ENCODE assay signal across 20 cellular contexts in genomic region chr4:118759481-118759880, GRCh38.
A peak's percentile ranks its signal among the peaks of the same experiment; 100 is the strongest.
DNase-seq lines count a peak whose midpoint lies in the region; ATAC-seq and TF ChIP-seq lines count a peak whose summit lies in the region.
"Had no signal": no experiment of that assay in that cellular context is flagged by ENCODE, and none has a peak within 500 bp of the region (broad histone marks: within the 10 kb centered on the region; RNA-seq: fewer than 3 reads in every experiment).

No MANE protein-coding gene starts in this region.

- H3K4ac ChIP-seq in H9 (ENCODE audit: low read depth, low read length) (no peak overlapping the region), mesenchymal stem cell (ENCODE audit: low read depth in 1 of 2, low read length in 2 of 2) (no peak overlapping the region)

- H3K23me2 ChIP-seq in H9 (ENCODE audit: insufficient read length, low read depth, low read length, poor library complexity, severe bottlenecking), result no peaks in the 10 kb centered on the region

- peaks cover 5 to 20% (median 6%) of the 10 kb centered on the region in 3 experiments; a peak in 6 of 7 replicates for H3K36me3 Mint-ChIP-seq in H9 (ENCODE audit: insufficient read depth in 1 of 3, low read depth in 3 of 3)

- no peak for DNase-seq in H9
- peak; percentile 39 for DNase-seq in OCI-LY7 (ENCODE audit: low spot score)
- no peak for DNase-seq in mesenchymal stem cell
- DNase-seq in RWPE1 (ENCODE audit: low spot score), result no peak
- no peak for DNase-seq in iPS-NIHi11 (ENCODE audit: low spot score)
- no peak for DNase-seq in activated T-cell treated with anti-CD3 and anti-CD28 coated beads, Interleukin-2, amount 50 U/mL, for 1 hour
- DNase-seq: activated CD4-positive, alpha-beta T cell treated with anti-CD3 and anti-CD28 coated beads, Interleukin-2, amount 10 ng/mL, durations not matched to agents 7 days and 5 days; activated naive CD4-positive, alpha-beta T cell treated with anti-CD3 and anti-CD28 coated beads, Interleukin-2, amount 10 ng/mL, durations not matched to agents 7 days and 5 days; brain microvascular endothelial cell; DMS53; effector CD4-positive, alpha-beta T cell; left lung; NCI-H2081 treated with DMSO at 0.1 percent for 48 hours; NCI-H524; PC-3; stimulated activated CD4-positive, alpha-beta T cell treated with anti-CD3 and anti-CD28 coated beads, Interleukin-1b, Interleukin-23, amount 100 ng/mL, for 48 hours had no signal

- no peak overlapping the region for H3K4me2 ChIP-seq in H9 (ENCODE audit: insufficient read depth, insufficient read length, low read length)
- peak overlapping the region; percentile 97 for H3K4me2 ChIP-seq in OCI-LY7 (ENCODE audit: low read length)
- H3K4me2 ChIP-seq in mesenchymal stem cell (ENCODE audit: low read length, poor library complexity, severe bottlenecking), result no peak overlapping the region

- intact Hi-C loops in OCI-LY7 (cut with micrococcal nuclease; ENCODE audit: unreplicated experiment), result no loop called here

- H2BK5ac ChIP-seq in H9 (ENCODE audit: insufficient read length, low read length) (no peak overlapping the region), mesenchymal stem cell (ENCODE audit: low read depth, low read length, poor library complexity, severe bottlenecking) (no peak overlapping the region)

- H3K27me3 ChIP-seq in H9 (ENCODE audit: insufficient read depth, low read length), result no peaks in the 10 kb centered on the region
- no peaks in the 10 kb centered on the region for H3K27me3 ChIP-seq in mesenchymal stem cell (ENCODE audit: control insufficient read depth in 1 of 2, insufficient read depth in 1 of 2, low read length in 2 of 2)
- H3K27me3 ChIP-seq in stomach smooth muscle (ENCODE audit: control insufficient read depth in 1 of 2, insufficient read depth in 2 of 2, low read length in 2 of 2), result no peaks in the 10 kb centered on the region
- H3K27me3 ChIP-seq: brain microvascular endothelial cell, left lung, tibial nerve had no signal

- no peaks in the 10 kb centered on the region for H3K9me3 Mint-ChIP-seq in H9
- H3K9me3 Mint-ChIP-seq: activated CD4-positive, alpha-beta T cell treated with anti-CD3 and anti-CD28 coated beads, Interleukin-2, amount 10 ng/mL, durations not matched to agents 7 days and 5 days; activated naive CD4-positive, alpha-beta T cell treated with anti-CD3 and anti-CD28 coated beads, Interleukin-2, amount 10 ng/mL, durations not matched to agents 7 days and 5 days had no signal

- H3K4me1 ChIP-seq in H9 (ENCODE audit: insufficient read depth, low read length) (no peaks in the 10 kb centered on the region), OCI-LY7 (ENCODE audit: insufficient read depth, low read length, poor library complexity, severe bottlenecking) (peaks cover 79% of the 10 kb centered on the region), mesenchymal stem cell (ENCODE audit: control insufficient read depth, insufficient read depth, low read depth, low read length) (no peaks in the 10 kb centered on the region), stomach smooth muscle (ENCODE audit: control insufficient read depth, insufficient read depth, low read length) (peaks cover 21% of the 10 kb centered on the region)

- H3K18ac ChIP-seq in H9 (ENCODE audit: insufficient read length, low read depth, low read length) (no peak overlapping the region), mesenchymal stem cell (ENCODE audit: low read depth in 1 of 2, low read length in 2 of 2) (no peak overlapping the region)

- peak overlapping the region in 2 of 3 experiments; percentile 2 to 53; a peak in 3 of 7 replicates for H3K27ac Mint-ChIP-seq in H9
- H3K27ac Mint-ChIP-seq: activated CD4-positive, alpha-beta T cell treated with anti-CD3 and anti-CD28 coated beads, Interleukin-2, amount 10 ng/mL, durations not matched to agents 7 days and 5 days; activated naive CD4-positive, alpha-beta T cell treated with anti-CD3 and anti-CD28 coated beads, Interleukin-2, amount 10 ng/mL, durations not matched to agents 7 days and 5 days had no signal

- no peak overlapping the region for H2BK20ac ChIP-seq in H9 (ENCODE audit: low read depth, low read length, poor library complexity, severe bottlenecking)

- H2BK12ac ChIP-seq in H9 (ENCODE audit: insufficient read length, low read depth, low read length) (no peak overlapping the region), mesenchymal stem cell (ENCODE audit: low read length in 2 of 2) (no peak overlapping the region)

- H3K36me3 ChIP-seq in OCI-LY7 (ENCODE audit: insufficient read depth, low read length) (peaks cover 48% of the 10 kb centered on the region), mesenchymal stem cell (ENCODE audit: control insufficient read depth in 1 of 2, insufficient read depth in 2 of 2, low read depth in 1 of 2, low read length in 2 of 2) (peaks cover 3 to 87% of the 10 kb centered on the region in 2 experiments), stomach smooth muscle (ENCODE audit: control insufficient read depth in 2 of 2, insufficient read depth in 2 of 2, low read length in 2 of 2) (no peaks in the 10 kb centered on the region)

- no peak overlapping the region for H3K9ac ChIP-seq in H9 (ENCODE audit: extremely low read depth, insufficient read length, low read length)
- H3K9ac ChIP-seq in mesenchymal stem cell (ENCODE audit: low read length), result no peak overlapping the region
- no peak overlapping the region for H3K9ac ChIP-seq in stomach smooth muscle (ENCODE audit: low read length in 2 of 2)

- H4K5ac ChIP-seq in H9 (ENCODE audit: insufficient read length, low read depth, low read length), result no peak overlapping the region

- no peak overlapping the region for H3K56ac ChIP-seq in H9 (ENCODE audit: insufficient read length, low read depth, low read length)

- peak overlapping the region; percentile 68 for H3K4me3 ChIP-seq in OCI-LY7 (ENCODE audit: low read depth, low read length, poor library complexity, severe bottlenecking)
- H3K4me3 ChIP-seq in mesenchymal stem cell (ENCODE audit: insufficient read depth in 1 of 2, low read depth in 1 of 2, low read length in 2 of 2), result no peak overlapping the region
- no peak overlapping the region for H3K4me3 ChIP-seq in stomach smooth muscle (ENCODE audit: low read length in 2 of 2)
- H3K4me3 ChIP-seq: left lung, SK-N-MC, tibial nerve had no signal

- WGBS in H9 (ENCODE audit: extremely low coverage, insufficient read length, low lambda C conversion rate), result 100% methylated on average over 2 of the region's 2 CpGs
- WGBS in mesenchymal stem cell, result 95% methylated on average over 2 of the region's 2 CpGs

- no peak overlapping the region for H3K27ac ChIP-seq in H9 (ENCODE audit: insufficient read length, low read depth, low read length)
- H3K27ac ChIP-seq in OCI-LY7 (ENCODE audit: low read depth, low read length, poor library complexity, severe bottlenecking), result peak overlapping the region; percentile 96
- H3K27ac ChIP-seq in mesenchymal stem cell (ENCODE audit: low read length, poor library complexity, severe bottlenecking), result no peak overlapping the region
- H3K27ac ChIP-seq in stomach smooth muscle (ENCODE audit: low read length), result peak overlapping the region; percentile 1
- no peak overlapping the region for H3K27ac ChIP-seq in RWPE1
- H3K27ac ChIP-seq: SK-N-MC had no signal

- no peaks in the 10 kb centered on the region for H3K9me2 ChIP-seq in OCI-LY7 (ENCODE audit: insufficient read depth, low read length)

- H4K20me1 ChIP-seq in H9 (ENCODE audit: control insufficient read depth, insufficient read depth, insufficient read length) (no peaks in the 10 kb centered on the region), OCI-LY7 (ENCODE audit: insufficient read depth, low read length) (no peaks in the 10 kb centered on the region)

- H4K8ac ChIP-seq in H9 (replicated peaks; ENCODE audit: insufficient read length, low read depth, low read length) (no peak overlapping the region), mesenchymal stem cell (ENCODE audit: low read length) (peak overlapping the region; percentile 28)

- H3K4me3 Mint-ChIP-seq in H9, result no peak overlapping the region
- H3K4me3 Mint-ChIP-seq: activated CD4-positive, alpha-beta T cell treated with anti-CD3 and anti-CD28 coated beads, Interleukin-2, amount 10 ng/mL, durations not matched to agents 7 days and 5 days; activated naive CD4-positive, alpha-beta T cell treated with anti-CD3 and anti-CD28 coated beads, Interleukin-2, amount 10 ng/mL, durations not matched to agents 7 days and 5 days had no signal

- POLR2A ChIA-PET in OCI-LY7 (lab: Charles Lee) (interaction anchor here (0.6 to 2.2 kb wide), 8 partner anchors 12 to 78 kb away, joined by 3 to 8 read pairs (median 4); partner anchors contain the start of gene METTL14), RWPE1 (lab: Yijun Ruan, JAX; ENCODE audit: low non-redundant PET) (no interaction called here)

- H3K9me3 ChIP-seq in H9 (ENCODE audit: control insufficient read depth, low read depth, low read length) (no peaks in the 10 kb centered on the region), OCI-LY7 (ENCODE audit: low read length) (no peaks in the 10 kb centered on the region), mesenchymal stem cell (ENCODE audit: control insufficient read depth, low read length) (no peaks in the 10 kb centered on the region), stomach smooth muscle (ENCODE audit: control insufficient read depth in 2 of 2, low read length in 2 of 2) (no peaks in the 10 kb centered on the region)
- H3K9me3 ChIP-seq: left lung, tibial nerve had no signal

- H2AFZ ChIP-seq in H9 (ENCODE audit: low read length) (no peak overlapping the region), OCI-LY7 (ENCODE audit: low read length) (peak overlapping the region; percentile 43; the same call in 1 of the 2 replicates), mesenchymal stem cell (ENCODE audit: low read depth, low read length) (no peak overlapping the region)

- H2AK5ac ChIP-seq in H9 (ENCODE audit: insufficient read length, low read length) (no peak overlapping the region), mesenchymal stem cell (ENCODE audit: low read length, severe bottlenecking) (no peak overlapping the region)

- H3K27me3 Mint-ChIP-seq in H9 (ENCODE audit: low read depth), result no peaks in the 10 kb centered on the region
- H3K27me3 Mint-ChIP-seq: activated CD4-positive, alpha-beta T cell treated with anti-CD3 and anti-CD28 coated beads, Interleukin-2, amount 10 ng/mL, durations not matched to agents 7 days and 5 days; activated naive CD4-positive, alpha-beta T cell treated with anti-CD3 and anti-CD28 coated beads, Interleukin-2, amount 10 ng/mL, durations not matched to agents 7 days and 5 days had no signal

- peaks cover 13 to 15% of the 10 kb centered on the region in 2 experiments for H3K4me1 Mint-ChIP-seq in H9
- H3K4me1 Mint-ChIP-seq: activated CD4-positive, alpha-beta T cell treated with anti-CD3 and anti-CD28 coated beads, Interleukin-2, amount 10 ng/mL, durations not matched to agents 7 days and 5 days; activated naive CD4-positive, alpha-beta T cell treated with anti-CD3 and anti-CD28 coated beads, Interleukin-2, amount 10 ng/mL, durations not matched to agents 7 days and 5 days had no signal

- TF ChIP-seq CTCF in H9 (conservative IDR thresholded peaks at IDR 0.05), result no peak
- TF ChIP-seq CTCF in OCI-LY7 (conservative IDR thresholded peaks at IDR 0.05; ENCODE audit: low read length), result no peak
- no peak for TF ChIP-seq CTCF in RWPE1 (conservative IDR thresholded peaks at IDR 0.05; ENCODE audit: low read depth)

- H4K91ac ChIP-seq in H9 (ENCODE audit: insufficient read length, low read depth, low read length) (no peak overlapping the region), mesenchymal stem cell (ENCODE audit: low read length) (no peak overlapping the region)

- no TSS peak for BruUV-seq in OCI-LY7 (replicated peaks; lab: Mats Ljungman, UMichigan)

- no peak overlapping the region for H3T11ph ChIP-seq in H9 (ENCODE audit: low read length)

- no peak overlapping the region for H2BK120ac ChIP-seq in H9 (ENCODE audit: low read depth, low read length, poor library complexity, severe bottlenecking)
- H2BK120ac ChIP-seq in mesenchymal stem cell (ENCODE audit: low read depth, low read length), result no peak overlapping the region

- no peaks in the 10 kb centered on the region for H3K79me2 ChIP-seq in H9 (ENCODE audit: insufficient read depth, low read length)
- H3K79me2 ChIP-seq in OCI-LY7 (ENCODE audit: insufficient read depth, low read depth, low read length), result peaks cover 36% of the 10 kb centered on the region; the same call in 1 of the 2 replicates

- H3K14ac ChIP-seq in H9 (ENCODE audit: insufficient read depth, low read length), result no peak overlapping the region
- peak overlapping the region in 1 of 2 experiments; percentile 74 for H3K14ac ChIP-seq in mesenchymal stem cell (ENCODE audit: low read length in 2 of 2)

- H3K79me1 ChIP-seq in H9 (ENCODE audit: insufficient read depth, low read depth, low read length, poor library complexity, severe bottlenecking), result no peaks in the 10 kb centered on the region
- peaks cover 14% of the 10 kb centered on the region for H3K79me1 ChIP-seq in mesenchymal stem cell (replicated peaks; ENCODE audit: low read length, poor library complexity, severe bottlenecking)

- H2BK15ac ChIP-seq in H9 (ENCODE audit: low read depth, low read length) (no peak overlapping the region), mesenchymal stem cell (ENCODE audit: low read depth, poor library complexity, severe bottlenecking) (no peak overlapping the region)

- no peak for ATAC-seq in GM18861 (IDR thresholded peaks at IDR 0.05; ENCODE audit: unreplicated experiment)
- ATAC-seq: left lung, PC-3 had no signal

- CTCF ChIA-PET in OCI-LY7 (lab: Charles Lee; ENCODE audit: unreplicated experiment), result interaction anchor here (0.5 kb wide), 1 partner anchor 76 kb away, joined by 3 read pairs; no protein-coding TSS in a partner anchor
- CTCF ChIA-PET in RWPE1 (lab: Yijun Ruan, JAX), result no interaction called here

- no peak overlapping the region for H3K23ac ChIP-seq in H9 (ENCODE audit: insufficient read length, low read depth, low read length)
- no peak overlapping the region for H3K23ac ChIP-seq in mesenchymal stem cell (ENCODE audit: low read length in 2 of 2)

Comparison
In these comparisons a context has a peak if more than half of its experiments do, and no peak if none do; other contexts are left out.
1. H3K27ac ChIP-seq: peak in OCI-LY7 (single experiment) and stomach smooth muscle (single experiment); none in H9 (single experiment), mesenchymal stem cell (single experiment) and RWPE1 (single experiment).